In the genomic region with DNA sequence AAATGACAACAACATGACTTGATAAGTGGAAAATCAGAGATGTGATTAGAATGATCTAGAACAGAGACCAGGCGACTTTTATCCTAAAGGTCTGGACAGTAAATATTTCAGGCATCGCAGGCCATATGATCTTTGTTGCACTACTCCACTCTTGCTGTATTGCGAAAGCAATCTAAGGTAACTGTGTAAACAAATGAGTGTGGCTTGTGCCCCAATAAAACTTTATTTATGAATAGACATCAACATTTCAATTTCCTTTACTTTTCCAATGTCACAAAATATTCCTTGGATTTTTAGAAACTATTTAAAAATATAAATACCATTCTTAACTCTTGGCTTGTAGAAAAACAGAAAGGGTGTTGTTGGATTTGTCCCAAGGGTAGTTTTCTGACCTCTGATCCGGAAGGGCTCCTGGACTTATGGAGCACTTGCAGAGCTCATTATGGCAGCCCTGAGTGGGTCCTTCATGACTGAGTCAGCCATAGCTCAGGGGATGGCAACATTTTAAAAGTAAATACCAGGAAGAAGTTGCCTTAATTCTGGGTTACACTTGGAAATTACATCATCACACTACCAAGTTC, we compare ENCODE assay signal across 1 cellular context.
TF ChIP-seq lines count a peak whose summit lies in the region.

No MANE protein-coding gene starts in this region.

TF ChIP-seq in HepG2, 621 proteins besides CTCF, POLR2A, EP300 and RAD21 (continued from another document):
- TF ChIP-seq, protein P1, sequence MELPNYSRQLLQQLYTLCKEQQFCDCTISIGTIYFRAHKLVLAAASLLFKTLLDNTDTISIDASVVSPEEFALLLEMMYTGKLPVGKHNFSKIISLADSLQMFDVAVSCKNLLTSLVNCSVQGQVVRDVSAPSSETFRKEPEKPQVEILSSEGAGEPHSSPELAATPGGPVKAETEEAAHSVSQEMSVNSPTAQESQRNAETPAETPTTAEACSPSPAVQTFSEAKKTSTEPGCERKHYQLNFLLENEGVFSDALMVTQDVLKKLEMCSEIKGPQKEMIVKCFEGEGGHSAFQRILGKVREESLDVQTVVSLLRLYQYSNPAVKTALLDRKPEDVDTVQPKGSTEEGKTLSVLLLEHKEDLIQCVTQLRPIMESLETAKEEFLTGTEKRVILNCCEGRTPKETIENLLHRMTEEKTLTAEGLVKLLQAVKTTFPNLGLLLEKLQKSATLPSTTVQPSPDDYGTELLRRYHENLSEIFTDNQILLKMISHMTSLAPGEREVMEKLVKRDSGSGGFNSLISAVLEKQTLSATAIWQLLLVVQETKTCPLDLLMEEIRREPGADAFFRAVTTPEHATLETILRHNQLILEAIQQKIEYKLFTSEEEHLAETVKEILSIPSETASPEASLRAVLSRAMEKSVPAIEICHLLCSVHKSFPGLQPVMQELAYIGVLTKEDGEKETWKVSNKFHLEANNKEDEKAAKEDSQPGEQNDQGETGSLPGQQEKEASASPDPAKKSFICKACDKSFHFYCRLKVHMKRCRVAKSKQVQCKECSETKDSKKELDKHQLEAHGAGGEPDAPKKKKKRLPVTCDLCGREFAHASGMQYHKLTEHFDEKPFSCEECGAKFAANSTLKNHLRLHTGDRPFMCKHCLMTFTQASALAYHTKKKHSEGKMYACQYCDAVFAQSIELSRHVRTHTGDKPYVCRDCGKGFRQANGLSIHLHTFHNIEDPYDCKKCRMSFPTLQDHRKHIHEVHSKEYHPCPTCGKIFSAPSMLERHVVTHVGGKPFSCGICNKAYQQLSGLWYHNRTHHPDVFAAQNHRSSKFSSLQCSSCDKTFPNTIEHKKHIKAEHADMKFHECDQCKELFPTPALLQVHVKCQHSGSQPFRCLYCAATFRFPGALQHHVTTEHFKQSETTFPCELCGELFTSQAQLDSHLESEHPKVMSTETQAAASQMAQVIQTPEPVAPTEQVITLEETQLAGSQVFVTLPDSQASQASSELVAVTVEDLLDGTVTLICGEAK (IDR thresholded peaks at IDR 0.05), result peak; percentile 55
- TF ChIP-seq, protein P1 (CRISPR knock-in tag; IDR thresholded peaks at IDR 0.05), result peak; percentile 84; the same call in 1 of the 2 replicates
- no peak for TF ChIP-seq MEIS1 (CRISPR knock-in tag; IDR thresholded peaks at IDR 0.05; ENCODE audit: borderline replicate concordance)
